Comparison of ENCODE assay signal across 15 cellular contexts in genomic region chr22:19620742-19621371, GRCh38.
DNase-seq lines count a peak whose midpoint lies in the region; ATAC-seq, FAIRE-seq and TF ChIP-seq lines count a peak whose summit lies in the region.
"Had no signal": no experiment of that assay in that cellular context is flagged by ENCODE, and none has a peak within 500 bp of the region (broad histone marks: within the 10 kb centered on the region; RNA-seq: fewer than 3 reads in every experiment).

No MANE protein-coding gene starts in this region.

- TF ChIP-seq CTCF in heart left ventricle (IDR thresholded peaks at IDR 0.05) (no peak), kidney (IDR thresholded peaks at IDR 0.05; ENCODE audit: borderline replicate concordance, extremely low read depth, insufficient read depth) (no peak), thyroid gland (IDR thresholded peaks at IDR 0.05) (no peak)

- 46 to 63% (median 53%) methylated on average over 21 of the region's 21 CpGs for WGBS in heart left ventricle, 4 donors
- 41 to 47% methylated on average over 19 to 21 of the region's 21 CpGs for WGBS in thyroid gland, 2 donors

- ATAC-seq in heart left ventricle = peak in 3 of 4 donors; percentile 28 to 89 (median 34)
- ATAC-seq in Right ventricle myocardium superior (ENCODE audit: poor library complexity) = no peak
- ATAC-seq: A549 had no signal

- H3K36me3 ChIP-seq in heart left ventricle = no peaks in the 10 kb centered on the region
- no peaks in the 10 kb centered on the region for H3K36me3 ChIP-seq in kidney (ENCODE audit: control insufficient read depth in 1 of 2, insufficient read depth in 2 of 2, low read length in 2 of 2)
- no peaks in the 10 kb centered on the region for H3K36me3 ChIP-seq in thyroid gland

- H3K9me3 ChIP-seq in heart left ventricle (no peaks in the 10 kb centered on the region), kidney (ENCODE audit: control insufficient read depth in 1 of 2, low read length in 2 of 2) (no peaks in the 10 kb centered on the region), thyroid gland (no peaks in the 10 kb centered on the region)
- H3K9me3 ChIP-seq: A549, SK-N-SH had no signal

- H3K27ac ChIP-seq in heart left ventricle = peak overlapping the region in 7 of 12 donors; percentile 2 to 67 (median 49)
- peak overlapping the region; percentile 5 for H3K27ac ChIP-seq in caudate nucleus (ENCODE audit: low read depth, low read length)
- H3K27ac ChIP-seq in kidney (ENCODE audit: low read depth in 2 of 2, low read length in 2 of 2) = no peak overlapping the region
- peak overlapping the region; percentile 38 to 77 (median 75) for H3K27ac ChIP-seq in thyroid gland
- H3K27ac ChIP-seq: A549 had no signal

- H3K27me3 ChIP-seq in heart left ventricle (no peaks in the 10 kb centered on the region), thyroid gland (no peaks in the 10 kb centered on the region)

- H3K9ac ChIP-seq in kidney (ENCODE audit: low read length in 2 of 2) = no peak overlapping the region
- H3K9ac ChIP-seq: SK-N-SH had no signal

- H3K4me3 ChIP-seq in heart left ventricle (peak overlapping the region in 1 of 12 donors; percentile 9), kidney (ENCODE audit: low read length in 2 of 2) (no peak overlapping the region), thyroid gland (replicated peaks in 1 of 3) (no peak overlapping the region)
- H3K4me3 ChIP-seq: A549 had no signal

- H3K4me1 ChIP-seq in heart left ventricle (peaks cover 0 to 17% (median 6%) of the 10 kb centered on the region in 12 donors), kidney (ENCODE audit: control insufficient read depth in 1 of 2, insufficient read depth in 1 of 2, low read depth in 1 of 2, low read length in 2 of 2) (no peaks in the 10 kb centered on the region), thyroid gland (peaks cover 23 to 24% of the 10 kb centered on the region in 2 donors)
- H3K4me1 ChIP-seq: A549 had no signal

- DNase-seq in heart left ventricle (peak in 1 of 5 donors; percentile 32), Right ventricle myocardium superior (no peak), caudate nucleus (lab: John Stamatoyannopoulos, UW) (peak in 1 of 61 donors; percentile 23), kidney (peak; percentile 67), thyroid gland (no peak), NCI-H1092 (lab: John Stamatoyannopoulos, UW) (no peak)
- no peak for DNase-seq in stimulated activated CD4-positive, alpha-beta T cell treated with anti-CD3 and anti-CD28 coated beads, Interleukin-12 subunit alpha, Interleukin-12 subunit beta, amount 100 ng/mL, for 4 hours
- DNase-seq in activated T-cell treated with anti-CD3 and anti-CD28 coated beads, Interleukin-2, amount 50 U/mL, for 48 hours = no peak
- DNase-seq: activated gamma-delta T cell treated with Interleukin-2 at 50 U/mL for 16 hours; MV-4-11; NCI-H446; OCI-M1; SK-N-SH; stimulated activated naive CD4-positive, alpha-beta T cell treated with Interleukin-2 at 50 U/mL for 16 hours had no signal

- intact Hi-C loops in heart left ventricle (cut with DNase I) = loop anchor here in 6 of 10 donors (5.0 to 10.0 kb wide), 6 partner anchors 44 to 476 kb away; partner anchors contain the start of genes ESS2 (in 3 of the 6) and CLDN5 (in 1 of the 6)
- intact Hi-C loops in Right ventricle myocardium superior (cut with DNase I) = no loop called here
- intact Hi-C loops in kidney (cut with DNase I) = loop anchor here (10.0 kb wide), 1 partner anchor 126 kb away; no protein-coding TSS in a partner anchor
- intact Hi-C loops in thyroid gland (cut with DNase I) = loop anchor here (10.0 kb wide), 1 partner anchor 476 kb away; the partner anchor contains the start of gene ESS2

- no peak for TF ChIP-seq POLR2A in heart left ventricle (IDR thresholded peaks at IDR 0.05)
- TF ChIP-seq POLR2A in thyroid gland (IDR thresholded peaks at IDR 0.05) = no peak

- FAIRE-seq in kidney (lab: Jason Lieb, UNC) = no peak
- FAIRE-seq: A549 had no signal

Comparison
In these comparisons a context has a peak if more than half of its experiments do, and no peak if none do; other contexts are left out.
1. H3K27ac ChIP-seq: peak in heart left ventricle (7 of 12), caudate nucleus (single experiment) and thyroid gland (3 of 3); none in kidney (0 of 2).